In the genomic region with DNA sequence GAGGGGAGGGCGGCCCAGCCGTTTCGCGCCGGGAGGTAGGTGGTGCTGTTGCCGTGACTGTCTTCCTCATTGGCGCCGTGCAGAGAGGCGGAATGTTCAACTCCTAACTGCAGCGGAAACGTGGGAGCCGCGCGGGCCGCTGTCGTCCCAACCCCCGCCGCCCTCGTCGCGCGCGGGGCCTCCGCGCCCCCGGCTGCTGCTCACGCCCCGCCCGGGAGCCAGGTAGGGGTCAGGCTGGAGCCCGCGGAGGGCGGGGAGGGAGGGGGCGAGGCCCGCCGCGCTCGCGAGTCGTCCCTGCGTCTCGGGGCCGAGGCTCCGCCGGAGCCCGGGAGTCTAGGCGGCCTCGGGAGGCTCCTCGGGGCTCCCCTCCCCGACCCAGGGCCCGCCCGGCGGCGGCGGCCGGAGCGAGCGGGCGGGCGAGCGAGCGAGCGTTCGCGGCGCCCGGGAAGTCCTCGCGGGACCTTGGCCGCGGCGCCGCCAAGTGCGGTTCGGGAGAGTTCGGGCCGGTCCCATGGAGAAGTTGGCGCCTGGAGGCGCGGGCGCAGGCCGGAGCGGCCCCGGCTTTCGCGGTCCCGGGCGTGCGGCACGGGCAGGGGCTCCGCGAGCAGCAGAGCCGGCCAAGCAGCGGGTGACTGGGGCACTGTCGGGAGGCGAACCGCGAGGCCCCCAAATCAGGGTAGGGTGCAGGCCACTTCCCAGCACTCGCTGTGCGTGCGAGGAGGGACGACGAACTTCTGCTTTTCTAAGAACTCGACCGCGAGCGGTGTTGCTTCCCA, we compare ENCODE assay signal across 8 cellular contexts. TPM values are rescaled to one million over a fixed set of nuclear protein-coding genes. Genes with fewer than 3 reads are reported as not detected.
DNase-seq lines count a peak whose midpoint lies in the region; ATAC-seq and TF ChIP-seq lines count a peak whose summit lies in the region.

A gene (plus strand): TSS at position 66 of the 776 bp plus-strand sequence. CDS start 15,186 bp downstream, outside the sequence.

- DNase-seq in DMS53 treated with DMSO at 0.1 percent for 48 hours (lab: John Stamatoyannopoulos, UW; ENCODE audit: unreplicated experiment): peak; percentile 35
- peak; percentile 54 for DNase-seq in HT1080 (ENCODE audit: low read depth)
- DNase-seq in RKO (ENCODE audit: low spot score): peak; percentile 66
- peak; percentile 76 for DNase-seq in activated effector memory CD4-positive, alpha-beta T cell treated with anti-CD3 and anti-CD28 coated beads, Interleukin-2, amount 50 U/mL, for 16 hours
- peak in 1 of 2 donors; percentile 41 for DNase-seq in foreskin keratinocyte
- DNase-seq in neural progenitor cell (ENCODE audit: low spot score): peak; percentile 76
- DNase-seq in transverse colon: peak; percentile 70

- H3K4me1 ChIP-seq in foreskin keratinocyte (peaks cover 20% of the 10 kb centered on the region), neural progenitor cell (peaks cover 21% of the 10 kb centered on the region), transverse colon (peaks cover 0 to 26% (median 14%) of the 10 kb centered on the region in 4 donors)

- H3K9me3 ChIP-seq in neural progenitor cell (ENCODE audit: low read depth) (no peaks in the 10 kb centered on the region), transverse colon (no peaks in the 10 kb centered on the region)

- peak within 1 kb of the TSS; percentile 62 for H3K9ac ChIP-seq in neural progenitor cell

- in situ Hi-C loops in transverse colon (cut with MboI; ENCODE audit: low pct_ligation_motif_present in 1 of 4, low pct_unique_long_range_greater_than_20kb in 1 of 4, low sequenced_read_pairs in 3 of 4): loop anchor here in 1 of 4 donors (25.0 kb wide), 1 partner anchor 111 kb away; no protein-coding TSS in a partner anchor

- 1 to 20% methylated on average over 1 to 40 of the region's 106 CpGs for WGBS in transverse colon (ENCODE audit: low coverage in 1 of 2), 2 donors

- TF ChIP-seq EP300 in transverse colon (IDR thresholded peaks at IDR 0.05; ENCODE audit: low read depth): no peak

- H3K27ac ChIP-seq in foreskin keratinocyte: peak within 1 kb of the TSS; percentile 92
- no peak within 1 kb of the TSS for H3K27ac ChIP-seq in neural progenitor cell
- H3K27ac ChIP-seq in transverse colon: peak within 1 kb of the TSS; percentile 88 to 96 (median 92)

- no peaks in the 10 kb centered on the region for H3K27me3 ChIP-seq in foreskin keratinocyte
- H3K27me3 ChIP-seq in neural progenitor cell: peaks cover 4% of the 10 kb centered on the region
- peaks cover 3% of the 10 kb centered on the region for H3K27me3 ChIP-seq in transverse colon

- ATAC-seq in GM21367 (IDR thresholded peaks at IDR 0.05; ENCODE audit: unreplicated experiment) (peak; percentile 57), foreskin keratinocyte (peak; percentile 65)

- peaks cover 22% of the 10 kb centered on the region for H3K4me1 Mint-ChIP-seq in neural progenitor cell

- H3K4me3 ChIP-seq in neural progenitor cell: peak within 1 kb of the TSS; percentile 69
- H3K4me3 ChIP-seq in transverse colon: peak within 1 kb of the TSS; percentile 61 to 87 (median 72)

- no peak for TF ChIP-seq POLR2A in transverse colon (IDR thresholded peaks at IDR 0.05)

- peaks cover 5% of the 10 kb centered on the region for H3F3A ChIP-seq in neural progenitor cell (ENCODE audit: low read depth)

- TF ChIP-seq CTCF in foreskin keratinocyte (conservative IDR thresholded peaks at IDR 0.05) (peak; percentile 75), neural progenitor cell (IDR thresholded peaks at IDR 0.05) (peak; percentile 39), transverse colon (IDR thresholded peaks at IDR 0.05) (peak in 4 of 5 experiments; percentile 18 to 34 (median 28))

- peak within 1 kb of the TSS; percentile 92 for H3K4me3 Mint-ChIP-seq in neural progenitor cell

- intact Hi-C loops in transverse colon (cut with DNase I; ENCODE audit: low total_unique reads): loop anchor here (2.0 kb wide), 1 partner anchor 135 kb away; no protein-coding TSS in a partner anchor

- H3K36me3 ChIP-seq in neural progenitor cell (no peaks in the 10 kb centered on the region), transverse colon (no peaks in the 10 kb centered on the region)

- H4K20me1 ChIP-seq in neural progenitor cell (ENCODE audit: low read depth): no peaks in the 10 kb centered on the region

- H2AFZ ChIP-seq in neural progenitor cell (replicated peaks): peak within 1 kb of the TSS; percentile 89

- H3K27ac Mint-ChIP-seq in neural progenitor cell: peak within 1 kb of the TSS; percentile 94

- peaks cover 4% of the 10 kb centered on the region for H3K27me3 Mint-ChIP-seq in neural progenitor cell (ENCODE audit: insufficient read depth, low read depth)

- peaks cover 5% of the 10 kb centered on the region for H3K36me3 Mint-ChIP-seq in neural progenitor cell

- H3K4me2 ChIP-seq in neural progenitor cell: peak within 1 kb of the TSS; percentile 94

- peaks cover 18% of the 10 kb centered on the region for H3K79me2 ChIP-seq in neural progenitor cell (ENCODE audit: low read depth)

- no peaks in the 10 kb centered on the region for H3K9me3 Mint-ChIP-seq in neural progenitor cell

RNA-seq across cellular contexts. Expression of the gene that starts here (rescaled TPM):
- 22.6 and 25.2 TPM in 2 replicates for total RNA-seq in HT1080 (2014; rRNA removed; shearing (Covaris generic))
- polyA plus RNA-seq in HT1080 (2015; cell fraction: cytosol; rRNA removed): 26.9 and 33.6 TPM in 2 replicates
- 22.6 and 22.7 TPM in 2 replicates for polyA plus RNA-seq in HT1080 (2015; cell fraction: nucleus; rRNA removed)
- total RNA-seq in foreskin keratinocyte: 46.8 and 52.3 TPM in 2 replicates
- 12.0 and 15.2 TPM in 2 replicates for polyA plus RNA-seq in foreskin keratinocyte
- 10.7 and 18.0 TPM in 2 replicates for total RNA-seq in neural progenitor cell (ENCODE audit: low replicate concordance)
- 10 to 100 TPM; 24.7 to 40.2 (median 33.8) TPM for total RNA-seq in transverse colon
